Comparison of ENCODE assay signal across 15 cellular contexts in genomic region chr2:210626849-210627248, GRCh38.
DNase-seq lines count a peak whose midpoint lies in the region; ATAC-seq, FAIRE-seq and TF ChIP-seq lines count a peak whose summit lies in the region.
"Had no signal": no experiment of that assay in that cellular context is flagged by ENCODE, and none has a peak within 500 bp of the region (broad histone marks: within the 10 kb centered on the region; RNA-seq: fewer than 3 reads in every experiment).

No MANE protein-coding gene starts in this region.

- no peaks in the 10 kb centered on the region for H3K79me2 ChIP-seq in ACC112 (ENCODE audit: control insufficient read depth, insufficient read depth, low read length, unreplicated experiment)

- H3K27me3 Mint-ChIP-seq in endothelial cell (ENCODE audit: unreplicated experiment) = no peaks in the 10 kb centered on the region
- H3K27me3 Mint-ChIP-seq: activated T-cell treated with anti-CD3 and anti-CD28 coated beads, Interleukin-2, amount 50 U/mL, for 24 hours had no signal

- WGBS in heart right ventricle, 2 donors = 54% methylated on average over 4 of the region's 4 CpGs

- H3K4me1 Mint-ChIP-seq in endothelial cell (ENCODE audit: unreplicated experiment) = peaks cover 13% of the 10 kb centered on the region

- H3K4me3 Mint-ChIP-seq in endothelial cell (ENCODE audit: unreplicated experiment) = no peak overlapping the region
- H3K4me3 Mint-ChIP-seq: activated T-cell treated with anti-CD3 and anti-CD28 coated beads, Interleukin-2, amount 50 U/mL, for 24 hours had no signal

- FAIRE-seq in H54 (lab: Jason Lieb, UNC) = no peak

- H3K36me3 Mint-ChIP-seq in endothelial cell (ENCODE audit: low read depth, unreplicated experiment) = no peaks in the 10 kb centered on the region

- no peak for TF ChIP-seq POLR2A in H54 (IDR thresholded peaks at IDR 0.05; ENCODE audit: low read depth, low read length)

- H3K27me3 ChIP-seq in ACC112 (ENCODE audit: insufficient read depth, low read length) (no peaks in the 10 kb centered on the region), heart right ventricle (no peaks in the 10 kb centered on the region)

- intact Hi-C loops in heart right ventricle (cut with DNase I) = loop anchor here in 1 of 10 donors (10.0 kb wide), 1 partner anchor 888 kb away; no protein-coding TSS in a partner anchor

- H3K4me3 ChIP-seq in ACC112 (ENCODE audit: low read depth, low read length) (peak overlapping the region; percentile 26), heart right ventricle (no peak overlapping the region)
- H3K4me3 ChIP-seq: HAP-1, thoracic aorta had no signal

- no peaks in the 10 kb centered on the region for H3K9me3 Mint-ChIP-seq in endothelial cell (ENCODE audit: unreplicated experiment)
- H3K9me3 Mint-ChIP-seq: activated T-cell treated with anti-CD3 and anti-CD28 coated beads, Interleukin-2, amount 50 U/mL, for 24 hours had no signal

- peak overlapping the region; percentile 18; the same call in 1 of the 2 replicates for H3K27ac ChIP-seq in ACC112 (ENCODE audit: low read depth, low read length)
- no peak overlapping the region for H3K27ac ChIP-seq in heart right ventricle
- H3K27ac ChIP-seq: thoracic aorta, WERI-Rb-1 had no signal

- peak overlapping the region; percentile 26 for H2AFZ ChIP-seq in ACC112 (ENCODE audit: low read length, unreplicated experiment)

- DNase-seq in H54 (ENCODE audit: insufficient read length, low spot score) (peak; percentile 3), RKO (ENCODE audit: low spot score) (peak; percentile 5), fibroblast of peridontal ligament (ENCODE audit: extremely low read depth) (peak; percentile 13), NOMO-1 (lab: John Stamatoyannopoulos, UW; ENCODE audit: unreplicated experiment in 2 of 2) (no peak), endothelial cell (ENCODE audit: low spot score) (no peak), heart right ventricle (no peak)
- DNase-seq: activated T-cell treated with anti-CD3 and anti-CD28 coated beads, Interleukin-2, amount 50 U/mL, for 24 hours; amygdala; NCI-H1048; NCI-H524 treated with DMSO at 0.1 percent for 48 hours; WERI-Rb-1 had no signal

- ATAC-seq in GM21381 (IDR thresholded peaks at IDR 0.05; ENCODE audit: unreplicated experiment) (no peak), heart right ventricle (no peak)

- TF ChIP-seq CTCF in endothelial cell (IDR thresholded peaks at IDR 0.05; ENCODE audit: unreplicated experiment) (no peak), heart right ventricle (IDR thresholded peaks at IDR 0.05) (no peak)

- H3K4me1 ChIP-seq in ACC112 (ENCODE audit: control insufficient read depth, insufficient read depth, low read length, unreplicated experiment) (no peaks in the 10 kb centered on the region), heart right ventricle (no peaks in the 10 kb centered on the region)

- no peak overlapping the region for H3K27ac Mint-ChIP-seq in endothelial cell (ENCODE audit: unreplicated experiment)
- H3K27ac Mint-ChIP-seq: activated T-cell treated with anti-CD3 and anti-CD28 coated beads, Interleukin-2, amount 50 U/mL, for 24 hours had no signal

- H3K36me3 ChIP-seq in ACC112 (ENCODE audit: insufficient read depth, low read length) = no peaks in the 10 kb centered on the region
- H3K36me3 ChIP-seq in heart right ventricle = no peaks in the 10 kb centered on the region
- H3K36me3 ChIP-seq: HAP-1, thoracic aorta, WERI-Rb-1 had no signal

- H3K9me3 ChIP-seq in heart right ventricle = no peaks in the 10 kb centered on the region
- H3K9me3 ChIP-seq: HAP-1, thoracic aorta had no signal

Comparison
In these comparisons a context has a peak if more than half of its experiments do, and no peak if none do; other contexts are left out.
1. DNase-seq: peak in H54 (single experiment), RKO (single experiment) and fibroblast of peridontal ligament (single experiment); none in NOMO-1 (0 of 2), endothelial cell (single experiment) and heart right ventricle (0 of 2).